9 cellular contexts compared by ENCODE assay signal in the genomic region with DNA sequence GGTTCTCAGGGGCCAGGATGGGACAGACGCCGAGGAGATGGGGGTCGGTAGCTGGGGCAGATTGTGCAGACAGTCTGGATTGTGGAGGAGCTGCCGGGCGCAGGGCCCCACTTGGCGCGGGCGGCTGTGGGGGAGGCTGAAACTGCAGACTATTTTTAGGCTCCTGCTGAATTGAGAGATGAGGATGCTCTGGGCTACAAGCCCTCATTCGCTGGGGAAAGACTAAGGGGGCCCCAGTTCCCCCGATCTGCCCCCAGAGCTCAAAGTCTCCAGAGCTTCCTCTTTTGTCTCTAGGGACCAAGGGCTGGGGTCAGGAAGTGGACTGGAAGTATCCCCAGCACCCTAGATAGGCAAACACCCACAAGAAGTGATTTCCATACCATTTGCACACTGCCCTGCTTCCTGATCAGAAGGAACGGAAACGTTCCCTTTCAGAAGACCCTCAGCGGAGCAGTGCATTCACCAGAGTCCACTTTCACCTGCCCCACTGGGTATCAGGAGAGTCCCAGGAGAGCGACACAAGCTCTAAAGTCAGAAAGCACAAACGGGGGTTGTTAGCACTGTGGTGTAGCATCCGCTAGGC. TPM values are rescaled to one million over a fixed set of nuclear protein-coding genes. Genes with fewer than 3 reads are reported as not detected.
DNase-seq lines count a peak whose midpoint lies in the region; ATAC-seq, FAIRE-seq and TF ChIP-seq lines count a peak whose summit lies in the region.
"Had no signal": no experiment of that assay in that cellular context is flagged by ENCODE, and none has a peak within 500 bp of the region (broad histone marks: within the 10 kb centered on the region; RNA-seq: fewer than 3 reads in every experiment).

No MANE protein-coding gene starts in this region.

- no peaks in the 10 kb centered on the region for H3K9me3 ChIP-seq in mucosa of descending colon

- CTCF ChIA-PET in HEK293T (lab: Yijun Ruan, JAX) = interaction anchor here (0.8 kb wide), 1 partner anchor 28 kb away, joined by 4 read pairs; no protein-coding TSS in a partner anchor

- peak; percentile 56 for DNase-seq in GM18507 (ENCODE audit: extremely low spot score, insufficient read length, low read depth)
- DNase-seq in NOMO-1 (lab: John Stamatoyannopoulos, UW; ENCODE audit: unreplicated experiment in 2 of 2) = peak; percentile 33 to 58
- DNase-seq in mucosa of descending colon = no peak
- no peak for DNase-seq in HEK293T (ENCODE audit: extremely low spot score)
- no peak for DNase-seq in EL
- DNase-seq in NCI-H2171 treated with DMSO at 0.1 percent for 48 hours (lab: John Stamatoyannopoulos, UW) = no peak
- no peak for DNase-seq in ecto neural progenitor cell (ENCODE audit: low spot score)
- DNase-seq: H9 had no signal

- TF ChIP-seq CTCF in mucosa of descending colon (IDR thresholded peaks at IDR 0.05) = no peak

- intact Hi-C loops in mucosa of descending colon (cut with DNase I, micrococcal nuclease) = no loop called here

- peak; percentile 96 for FAIRE-seq in GM18507 (lab: Jason Lieb, UNC)

- peak; percentile 16 for ATAC-seq in GM21717 (IDR thresholded peaks at IDR 0.05; ENCODE audit: unreplicated experiment)
- ATAC-seq in mucosa of descending colon = peak; percentile 5

- POLR2A ChIA-PET in HEK293T (lab: Yijun Ruan, JAX) = interaction anchor here (0.9 kb wide), 1 partner anchor 57 kb away, joined by 3 read pairs; a partner anchor contains a TSS

- peaks cover 6% of the 10 kb centered on the region for H3K4me1 ChIP-seq in mucosa of descending colon (ENCODE audit: low read depth)

- no peaks in the 10 kb centered on the region for H3K36me3 ChIP-seq in mucosa of descending colon (ENCODE audit: low read depth)

- H3K4me3 ChIP-seq in mucosa of descending colon = no peak overlapping the region

TF ChIP-seq in HEK293T, 16 proteins besides CTCF, POLR2A, EP300 and RAD21:
- TF ChIP-seq, protein P1, sequence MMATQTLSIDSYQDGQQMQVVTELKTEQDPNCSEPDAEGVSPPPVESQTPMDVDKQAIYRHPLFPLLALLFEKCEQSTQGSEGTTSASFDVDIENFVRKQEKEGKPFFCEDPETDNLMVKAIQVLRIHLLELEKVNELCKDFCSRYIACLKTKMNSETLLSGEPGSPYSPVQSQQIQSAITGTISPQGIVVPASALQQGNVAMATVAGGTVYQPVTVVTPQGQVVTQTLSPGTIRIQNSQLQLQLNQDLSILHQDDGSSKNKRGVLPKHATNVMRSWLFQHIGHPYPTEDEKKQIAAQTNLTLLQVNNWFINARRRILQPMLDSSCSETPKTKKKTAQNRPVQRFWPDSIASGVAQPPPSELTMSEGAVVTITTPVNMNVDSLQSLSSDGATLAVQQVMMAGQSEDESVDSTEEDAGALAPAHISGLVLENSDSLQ (IDR thresholded peaks at IDR 0.05) = no peak
- TF ChIP-seq LEF1 (IDR thresholded peaks at IDR 0.05; ENCODE audit: borderline replicate concordance) (no peak), FOXM1 (IDR thresholded peaks at IDR 0.05; ENCODE audit: borderline replicate concordance) (no peak), NFRKB (IDR thresholded peaks at IDR 0.05) (no peak), ZNF384 (IDR thresholded peaks at IDR 0.05) (no peak), BHLHE40 (IDR thresholded peaks at IDR 0.05; ENCODE audit: borderline replicate concordance) (no peak)

RNA-seq across cellular contexts. Expression of a gene that starts 29.7 kb away (rescaled TPM):
- 1 to 10 TPM; 1.6 to 3.7 (median 3.0) TPM for total RNA-seq in mucosa of descending colon

RNA-seq across cellular contexts. Expression of a gene that starts 36.6 kb away (rescaled TPM):
- under 1 TPM; 0.52 to 0.82 (median 0.60) TPM for total RNA-seq in mucosa of descending colon

RNA-seq across cellular contexts. Expression of a gene that starts 56.9 kb away (rescaled TPM):
- 10 to 100 TPM; 29.5 to 43.5 (median 37.6) TPM for total RNA-seq in mucosa of descending colon

Comparison
In these comparisons a context has a peak if more than half of its experiments do, and no peak if none do; other contexts are left out.
1. DNase-seq: peak in GM18507 (single experiment) and NOMO-1 (2 of 2); none in mucosa of descending colon (0 of 3), HEK293T (single experiment), EL (single experiment), NCI-H2171 treated with DMSO at 0.1 percent for 48 hours (single experiment) and ecto neural progenitor cell (single experiment).